ENCODE assay signal across 22 cellular contexts in the genomic region with DNA sequence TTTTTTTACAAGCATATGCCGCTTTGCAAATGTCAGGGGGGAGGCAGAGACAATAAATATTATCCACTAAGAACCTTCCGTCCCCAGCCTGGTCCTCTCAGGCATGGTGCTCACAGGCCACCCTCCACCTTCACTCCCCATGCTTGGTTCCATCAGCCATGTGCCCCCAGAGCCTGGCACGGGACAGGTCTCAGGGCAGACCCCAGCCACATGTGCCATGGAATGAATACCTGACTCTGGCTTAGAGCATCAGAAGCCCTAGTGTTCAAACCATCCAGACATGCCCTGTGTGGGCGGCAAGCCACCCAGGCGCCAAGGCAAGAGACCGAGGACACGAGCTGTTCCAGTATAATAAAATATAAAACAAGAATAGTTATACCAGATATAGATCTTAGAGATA.
"Had no signal": no experiment of that assay in that cellular context is flagged by ENCODE, and none has a peak within 500 bp of the region (broad histone marks: within the 10 kb centered on the region; RNA-seq: fewer than 3 reads in every experiment).

No MANE protein-coding gene starts in this region.

- H3K36me3 ChIP-seq: prostate gland had no signal

- H3K27ac ChIP-seq: foreskin keratinocyte, pancreas, thoracic aorta, upper lobe of left lung, vagina, WERI-Rb-1 had no signal

- H3K4me3 ChIP-seq: pancreas, prostate gland, thoracic aorta, upper lobe of left lung, vagina had no signal

- H3K9me3 Mint-ChIP-seq: activated CD4-positive, alpha-beta memory T cell treated with anti-CD3 and anti-CD28 coated beads for 36 hours; activated CD4-positive, alpha-beta T cell treated with anti-CD3 and anti-CD28 coated beads, Interleukin-2, amount 10 ng/mL, durations not matched to agents 24 days and 14 days; activated naive CD4-positive, alpha-beta T cell treated with anti-CD3 and anti-CD28 coated beads, Interleukin-2, amount 10 ng/mL, durations not matched to agents 7 days and 5 days; activated naive CD8-positive, alpha-beta T cell treated with anti-CD3 and anti-CD28 coated beads, Interleukin-2, amount 10 ng/mL, durations not matched to agents 7 days and 5 days; activated T-cell treated with anti-CD3 and anti-CD28 coated beads, Interleukin-2, amount 50 U/mL, for 24 hours; naive thymus-derived CD4-positive, alpha-beta T cell had no signal

- H3K9me3 ChIP-seq: pancreas, prostate gland, thoracic aorta, upper lobe of left lung, vagina had no signal

- ATAC-seq: activated CD4-positive, CD25-positive, alpha-beta regulatory T cell treated with anti-CD3 and anti-CD28 coated beads, Interleukin-2, amount 50 U/mL, for 24 hours; esophagus mucosa; naive thymus-derived CD4-positive, alpha-beta T cell; pancreas had no signal

- DNase-seq: activated CD4-positive, alpha-beta memory T cell treated with anti-CD3 and anti-CD28 coated beads for 36 hours; activated CD4-positive, alpha-beta T cell treated with anti-CD3 and anti-CD28 coated beads, Interleukin-2, amount 10 ng/mL, durations not matched to agents 24 days and 14 days; activated CD8-positive, alpha-beta memory T cell treated with anti-CD3 and anti-CD28 coated beads, Interleukin-2, amount 50 U/mL, for 48 hours; activated gamma-delta T cell; activated naive CD4-positive, alpha-beta T cell treated with anti-CD3 and anti-CD28 coated beads, Interleukin-2, amount 10 ng/mL, durations not matched to agents 7 days and 5 days; activated naive CD8-positive, alpha-beta T cell treated with anti-CD3 and anti-CD28 coated beads, Interleukin-2, amount 10 ng/mL, durations not matched to agents 7 days and 5 days; activated T-cell treated with anti-CD3 and anti-CD28 coated beads, Interleukin-2, amount 50 U/mL, for 24 hours; amygdala; central memory CD4-positive, alpha-beta T cell; foreskin keratinocyte; midbrain; naive thymus-derived CD4-positive, alpha-beta T cell; stimulated activated CD4-positive, alpha-beta T cell treated with anti-CD3 and anti-CD28 coated beads, Interleukin-2, amount 100 ng/mL, for 48 hours; stimulated activated naive CD4-positive, alpha-beta T cell treated with Interleukin-2 at 50 U/mL for 16 hours; upper lobe of left lung; WERI-Rb-1 had no signal

- H3K27me3 ChIP-seq: foreskin keratinocyte, pancreas, upper lobe of left lung, vagina had no signal

- H3K36me3 Mint-ChIP-seq: activated CD4-positive, alpha-beta memory T cell treated with anti-CD3 and anti-CD28 coated beads for 36 hours had no signal

- H3K27ac Mint-ChIP-seq: activated CD4-positive, alpha-beta memory T cell treated with anti-CD3 and anti-CD28 coated beads for 36 hours; activated CD4-positive, alpha-beta T cell treated with anti-CD3 and anti-CD28 coated beads, Interleukin-2, amount 10 ng/mL, durations not matched to agents 24 days and 14 days; activated naive CD4-positive, alpha-beta T cell treated with anti-CD3 and anti-CD28 coated beads, Interleukin-2, amount 10 ng/mL, durations not matched to agents 7 days and 5 days; activated naive CD8-positive, alpha-beta T cell treated with anti-CD3 and anti-CD28 coated beads, Interleukin-2, amount 10 ng/mL, durations not matched to agents 7 days and 5 days; activated T-cell treated with anti-CD3 and anti-CD28 coated beads, Interleukin-2, amount 50 U/mL, for 24 hours; naive thymus-derived CD4-positive, alpha-beta T cell had no signal

- H3K4me3 Mint-ChIP-seq: activated CD4-positive, alpha-beta memory T cell treated with anti-CD3 and anti-CD28 coated beads for 36 hours; activated CD4-positive, alpha-beta T cell treated with anti-CD3 and anti-CD28 coated beads, Interleukin-2, amount 10 ng/mL, durations not matched to agents 24 days and 14 days; activated naive CD4-positive, alpha-beta T cell treated with anti-CD3 and anti-CD28 coated beads, Interleukin-2, amount 10 ng/mL, durations not matched to agents 7 days and 5 days; activated naive CD8-positive, alpha-beta T cell treated with anti-CD3 and anti-CD28 coated beads, Interleukin-2, amount 10 ng/mL, durations not matched to agents 7 days and 5 days; activated T-cell treated with anti-CD3 and anti-CD28 coated beads, Interleukin-2, amount 50 U/mL, for 24 hours; naive thymus-derived CD4-positive, alpha-beta T cell had no signal

- H3K27me3 Mint-ChIP-seq: activated CD4-positive, alpha-beta memory T cell treated with anti-CD3 and anti-CD28 coated beads for 36 hours; activated CD4-positive, alpha-beta T cell treated with anti-CD3 and anti-CD28 coated beads, Interleukin-2, amount 10 ng/mL, durations not matched to agents 24 days and 14 days; activated naive CD4-positive, alpha-beta T cell treated with anti-CD3 and anti-CD28 coated beads, Interleukin-2, amount 10 ng/mL, durations not matched to agents 7 days and 5 days; activated naive CD8-positive, alpha-beta T cell treated with anti-CD3 and anti-CD28 coated beads, Interleukin-2, amount 10 ng/mL, durations not matched to agents 7 days and 5 days; activated T-cell treated with anti-CD3 and anti-CD28 coated beads, Interleukin-2, amount 50 U/mL, for 24 hours; naive thymus-derived CD4-positive, alpha-beta T cell had no signal
